ENCODE assay signal across 11 cellular contexts in genomic region chr19:34135401-34135800, GRCh38. TPM values are rescaled to one million over a fixed set of nuclear protein-coding genes. Genes with fewer than 3 reads are reported as not detected.
DNase-seq lines count a peak whose midpoint lies in the region; ATAC-seq, FAIRE-seq and TF ChIP-seq lines count a peak whose summit lies in the region.
"Had no signal": no experiment of that assay in that cellular context is flagged by ENCODE, and none has a peak within 500 bp of the region (broad histone marks: within the 10 kb centered on the region; RNA-seq: fewer than 3 reads in every experiment).

No MANE protein-coding gene starts in this region.

- H3K27me3 Mint-ChIP-seq in Calu3 (ENCODE audit: unreplicated experiment) (peaks cover 2% of the 10 kb centered on the region), IgD-negative memory B cell (no peaks in the 10 kb centered on the region), astrocyte (ENCODE audit: low read depth, unreplicated experiment) (no peaks in the 10 kb centered on the region), neural crest cell (ENCODE audit: low read depth) (peaks cover 2% of the 10 kb centered on the region)

- H3K4me1 ChIP-seq in astrocyte (ENCODE audit: insufficient read depth, low read length), result peaks cover 7% of the 10 kb centered on the region

- H3K9me3 ChIP-seq in astrocyte (ENCODE audit: insufficient read depth, low read depth, low read length), result no peaks in the 10 kb centered on the region

- H2AFZ ChIP-seq in astrocyte (ENCODE audit: low read depth, low read length), result no peak overlapping the region

- H3K4me3 Mint-ChIP-seq in Calu3 (ENCODE audit: low read depth, unreplicated experiment) (peak overlapping the region; percentile 97), IgD-negative memory B cell (peak overlapping the region; percentile 93 to 96 (median 94)), astrocyte (ENCODE audit: unreplicated experiment) (peak overlapping the region; percentile 90), neural crest cell (peak overlapping the region; percentile 91)

- H3K4me2 ChIP-seq in astrocyte (ENCODE audit: low read length), result no peak overlapping the region

- no peak overlapping the region for H3K4me3 ChIP-seq in astrocyte (ENCODE audit: insufficient read depth, low read depth, low read length)
- peak overlapping the region in 1 of 2 donors; percentile 72 for H3K4me3 ChIP-seq in foreskin fibroblast (ENCODE audit: low read depth in 1 of 2, low read length in 2 of 2)

- BruUV-seq in Calu3 (replicated peaks; lab: Mats Ljungman, UMichigan), result no TSS peak

- peaks cover 17% of the 10 kb centered on the region for H3K36me3 Mint-ChIP-seq in Calu3 (ENCODE audit: insufficient read depth, unreplicated experiment)
- H3K36me3 Mint-ChIP-seq in IgD-negative memory B cell, result peaks cover 1% of the 10 kb centered on the region
- H3K36me3 Mint-ChIP-seq in astrocyte (ENCODE audit: low read depth, unreplicated experiment), result no peaks in the 10 kb centered on the region
- H3K36me3 Mint-ChIP-seq in neural crest cell (ENCODE audit: low read depth), result no peaks in the 10 kb centered on the region

- no peaks in the 10 kb centered on the region for H3K27me3 ChIP-seq in astrocyte (ENCODE audit: insufficient read depth, low read length)

- FAIRE-seq in astrocyte (lab: Jason Lieb, UNC), result no peak

- ATAC-seq in GM21528 (IDR thresholded peaks at IDR 0.05; ENCODE audit: low FRiP score, unreplicated experiment) (no peak), GM19023 (IDR thresholded peaks at IDR 0.05; ENCODE audit: unreplicated experiment) (no peak)

- DNase-seq in Calu3 (no peak), astrocyte (ENCODE audit: low read depth) (no peak), neural crest cell (ENCODE audit: low read depth, low spot score) (no peak), C1 segment of cervical spinal cord (lab: John Stamatoyannopoulos, UW) (no peak), foreskin fibroblast (no peak)
- DNase-seq: effector memory CD4-positive, alpha-beta T cell; GDM1; retina had no signal

- CTCF ChIA-PET in Calu3 (lab: Charles Lee), result no interaction called here

- no peaks in the 10 kb centered on the region for H3K36me3 ChIP-seq in astrocyte (ENCODE audit: insufficient read depth, low read length)

- TF ChIP-seq CTCF in Calu3 (IDR thresholded peaks at IDR 0.05; ENCODE audit: unreplicated experiment) (no peak), astrocyte (IDR thresholded peaks at IDR 0.05; ENCODE audit: insufficient read depth, low read depth, low read length) (no peak), neural crest cell (conservative IDR thresholded peaks at IDR 0.05) (no peak), foreskin fibroblast (IDR thresholded peaks at IDR 0.05; ENCODE audit: low read depth, low read length) (no peak)

- intact Hi-C loops in Calu3 (cut with micrococcal nuclease; ENCODE audit: unreplicated experiment), result no loop called here

- H4K20me1 ChIP-seq in astrocyte (ENCODE audit: insufficient read depth, low read length), result no peaks in the 10 kb centered on the region

- no peaks in the 10 kb centered on the region for H3K9me3 Mint-ChIP-seq in Calu3 (ENCODE audit: low read depth, unreplicated experiment)
- no peaks in the 10 kb centered on the region for H3K9me3 Mint-ChIP-seq in IgD-negative memory B cell
- H3K9me3 Mint-ChIP-seq in astrocyte (ENCODE audit: unreplicated experiment), result no peaks in the 10 kb centered on the region
- H3K9me3 Mint-ChIP-seq in neural crest cell, result no peaks in the 10 kb centered on the region

- H3K4me1 Mint-ChIP-seq in Calu3 (ENCODE audit: low read depth, unreplicated experiment), result no peaks in the 10 kb centered on the region
- peaks cover 0 to 7% (median 1%) of the 10 kb centered on the region in 3 donors for H3K4me1 Mint-ChIP-seq in IgD-negative memory B cell
- H3K4me1 Mint-ChIP-seq in astrocyte (ENCODE audit: low read depth, unreplicated experiment), result peaks cover 2% of the 10 kb centered on the region
- H3K4me1 Mint-ChIP-seq in neural crest cell, result peaks cover 3% of the 10 kb centered on the region

- no peak overlapping the region for H3K9ac ChIP-seq in astrocyte (ENCODE audit: low read length)

- H3K27ac ChIP-seq in astrocyte (ENCODE audit: low read depth, low read length), result no peak overlapping the region

- H3K27ac Mint-ChIP-seq in Calu3 (ENCODE audit: unreplicated experiment) (no peak overlapping the region), IgD-negative memory B cell (peak overlapping the region; percentile 6 to 53 (median 33)), astrocyte (ENCODE audit: unreplicated experiment) (no peak overlapping the region), neural crest cell (ENCODE audit: unreplicated experiment) (no peak overlapping the region)

- H3K79me2 ChIP-seq in astrocyte (ENCODE audit: insufficient read depth, low read length), result no peaks in the 10 kb centered on the region

RNA-seq across cellular contexts. Expression of gene LSM14A, which starts 36.9 kb away (rescaled TPM):
- total RNA-seq in Calu3 (2022) (114 and 131 TPM in 2 replicates), astrocyte (84.5 and 88.4 TPM in 2 replicates), neural crest cell (141 and 153 TPM in 2 replicates)
- polyA plus RNA-seq in IgD-negative memory B cell, result 154 TPM

Comparison
In these comparisons a context has a peak if more than half of its experiments do, and no peak if none do; other contexts are left out.
1. H3K27ac Mint-ChIP-seq: peak in IgD-negative memory B cell (3 of 3); none in Calu3 (single experiment), astrocyte (single experiment) and neural crest cell (single experiment).
2. Peak in every context shown above with its lines, with median percentiles within 50 percentile points of each other: H3K4me3 Mint-ChIP-seq.